8 cellular contexts compared by ENCODE assay signal in genomic region chr7:47266131-47266706, GRCh38.
A peak's percentile ranks its signal among the peaks of the same experiment; 100 is the strongest.
DNase-seq lines count a peak whose midpoint lies in the region; ATAC-seq, FAIRE-seq and TF ChIP-seq lines count a peak whose summit lies in the region.

No MANE protein-coding gene starts in this region.

- H3K36me3 ChIP-seq in mucosa of rectum (ENCODE audit: control insufficient read depth in 2 of 2, insufficient read depth in 2 of 2, low read length in 2 of 2): no peaks in the 10 kb centered on the region

- peak overlapping the region; percentile 42 to 65 for H3K9ac ChIP-seq in mucosa of rectum (ENCODE audit: low read depth in 1 of 2, low read length in 2 of 2)

- no peaks in the 10 kb centered on the region for H3K27me3 ChIP-seq in mucosa of rectum (ENCODE audit: control insufficient read depth in 2 of 2, insufficient read depth in 2 of 2, low read length in 2 of 2)

- no peak for TF ChIP-seq POLR2A in NB4 (IDR thresholded peaks at IDR 0.05; ENCODE audit: extremely low read depth, insufficient read length)

- peak; percentile 97 for TF ChIP-seq CTCF in NB4 (IDR thresholded peaks at IDR 0.05; ENCODE audit: low read depth, low read length)

- H3K27ac ChIP-seq in mucosa of rectum (ENCODE audit: low read depth in 2 of 2, low read length in 2 of 2): peak overlapping the region; percentile 89 to 91

- ATAC-seq in HG02610 (IDR thresholded peaks at IDR 0.05; ENCODE audit: unreplicated experiment) (peak; percentile 68), esophagus mucosa (peak; percentile 85)

- peaks cover 12 to 17% of the 10 kb centered on the region in 2 donors for H3K4me1 ChIP-seq in mucosa of rectum (ENCODE audit: control insufficient read depth in 2 of 2, insufficient read depth in 2 of 2, low read length in 2 of 2)

- H3K9me3 ChIP-seq in mucosa of rectum (ENCODE audit: control insufficient read depth in 2 of 2, low read length in 2 of 2): peaks cover 0 to 2% of the 10 kb centered on the region in 2 donors

- DNase-seq in 8988T (peak; percentile 30), GM04504 (ENCODE audit: low read depth) (peak; percentile 44), NB4 (ENCODE audit: low read depth) (peak; percentile 88), UCSD-AML1 (lab: John Stamatoyannopoulos, UW; ENCODE audit: unreplicated experiment) (peak; percentile 43), urothelium cell line (ENCODE audit: low spot score) (peak; percentile 80)

- FAIRE-seq in urothelium cell line (lab: Jason Lieb, UNC): peak; percentile 86

- H3K4me3 ChIP-seq in NB4 (ENCODE audit: low read depth, low read length) (no peak overlapping the region), mucosa of rectum (ENCODE audit: low read length in 2 of 2) (peak overlapping the region; percentile 17 to 52)

Comparison
In these comparisons a context has a peak if more than half of its experiments do, and no peak if none do; other contexts are left out.
1. DNase-seq: peak in every context shown above with its lines; median percentile 88 in NB4; 80 in urothelium cell line; 44 in GM04504; 43 in UCSD-AML1; 30 in 8988T.